In genomic region chr10:43605850-43606322, GRCh38 we compare ENCODE assay signal across 8 cellular contexts. TPM values are rescaled to one million over a fixed set of nuclear protein-coding genes. Genes with fewer than 3 reads are reported as not detected.
DNase-seq lines count a peak whose midpoint lies in the region; ATAC-seq, FAIRE-seq and TF ChIP-seq lines count a peak whose summit lies in the region.

No MANE protein-coding gene starts in this region.

- H2AFZ ChIP-seq in astrocyte (ENCODE audit: low read depth, low read length), result peak overlapping the region; percentile 91

- no peak for FAIRE-seq in astrocyte (lab: Jason Lieb, UNC)

- TF ChIP-seq CTCF in GM12865 (IDR thresholded peaks at IDR 0.05; ENCODE audit: insufficient read depth, low read depth, low read length, missing control alignments), result no peak
- TF ChIP-seq CTCF in astrocyte (IDR thresholded peaks at IDR 0.05; ENCODE audit: insufficient read depth, low read depth, low read length), result no peak
- no peak for TF ChIP-seq CTCF in GM20000 (IDR thresholded peaks at IDR 0.05; ENCODE audit: extremely low read depth, missing control alignments)

- H3K79me2 ChIP-seq in astrocyte (ENCODE audit: insufficient read depth, low read length), result no peaks in the 10 kb centered on the region

- peak overlapping the region; percentile 84 for H3K4me2 ChIP-seq in astrocyte (ENCODE audit: low read length)

- no peak overlapping the region for H3K9ac ChIP-seq in astrocyte (ENCODE audit: low read length)

- H3K27ac ChIP-seq in astrocyte (ENCODE audit: low read depth, low read length) (no peak overlapping the region), mesodermal cell (ENCODE audit: low read depth, low read length, severe bottlenecking) (no peak overlapping the region)

- H3K36me3 ChIP-seq in astrocyte (ENCODE audit: insufficient read depth, low read length) (no peaks in the 10 kb centered on the region), mesodermal cell (ENCODE audit: control insufficient read depth, insufficient read depth, low read length) (peaks cover 13% of the 10 kb centered on the region)

- H3K27me3 ChIP-seq in astrocyte (ENCODE audit: insufficient read depth, low read length), result no peaks in the 10 kb centered on the region

- peak; percentile 24 for ATAC-seq in HG02885 (IDR thresholded peaks at IDR 0.05; ENCODE audit: poor library complexity, unreplicated experiment)

- peaks cover 11% of the 10 kb centered on the region for H3K4me1 Mint-ChIP-seq in astrocyte (ENCODE audit: low read depth, unreplicated experiment)

- H4K20me1 ChIP-seq in astrocyte (ENCODE audit: insufficient read depth, low read length), result no peaks in the 10 kb centered on the region

- H3K27ac Mint-ChIP-seq in astrocyte (ENCODE audit: unreplicated experiment), result no peak overlapping the region

- peaks cover 4% of the 10 kb centered on the region for H3K4me1 ChIP-seq in astrocyte (ENCODE audit: insufficient read depth, low read length)
- H3K4me1 ChIP-seq in mesodermal cell (ENCODE audit: control insufficient read depth, insufficient read depth, low read length, poor library complexity, severe bottlenecking), result peaks cover 3% of the 10 kb centered on the region

- peak overlapping the region; percentile 86 for H3K4me3 Mint-ChIP-seq in astrocyte (ENCODE audit: unreplicated experiment)

- H3K27me3 Mint-ChIP-seq in astrocyte (ENCODE audit: low read depth, unreplicated experiment), result peaks cover 15% of the 10 kb centered on the region

- peaks cover 15% of the 10 kb centered on the region for H3K36me3 Mint-ChIP-seq in astrocyte (ENCODE audit: low read depth, unreplicated experiment)

- peaks cover 18% of the 10 kb centered on the region for H3K9me3 Mint-ChIP-seq in astrocyte (ENCODE audit: unreplicated experiment)

- no peak for DNase-seq in GM12865 (ENCODE audit: low read depth)
- no peak for DNase-seq in astrocyte (ENCODE audit: low read depth)
- DNase-seq in NCI-H128 (lab: John Stamatoyannopoulos, UW; ENCODE audit: unreplicated experiment), result no peak
- no peak for DNase-seq in GM20000 (ENCODE audit: low spot score)
- DNase-seq in stimulated activated CD4-positive, alpha-beta T cell treated with anti-CD3 and anti-CD28 coated beads, Interleukin-15, amount 100 ng/mL, for 24 hours, result no peak
- DNase-seq in foreskin melanocyte, result no peak

- peak overlapping the region; percentile 67; the same call in 1 of the 2 replicates for H3K4me3 ChIP-seq in GM12865 (ENCODE audit: low read depth, low read length)
- H3K4me3 ChIP-seq in astrocyte (ENCODE audit: insufficient read depth, low read depth, low read length), result peak overlapping the region; percentile 58
- H3K4me3 ChIP-seq in mesodermal cell (ENCODE audit: extremely low read depth, insufficient read depth, low read length, poor library complexity, severe bottlenecking), result peak overlapping the region; percentile 64

- H3K9me3 ChIP-seq in astrocyte (ENCODE audit: insufficient read depth, low read depth, low read length), result no peaks in the 10 kb centered on the region
- no peaks in the 10 kb centered on the region for H3K9me3 ChIP-seq in mesodermal cell (ENCODE audit: control insufficient read depth, low read length)

- WGBS in mesodermal cell (ENCODE audit: insufficient coverage in 2 of 2), 2 experiments, result 68 to 73% methylated on average over 10 to 12 of the region's 12 CpGs

RNA-seq across cellular contexts. Expression of gene ZNF485, which starts 0.4 kb away (rescaled TPM):
- total RNA-seq in astrocyte, result 4.1 and 4.3 TPM in 2 replicates
- 2.2 TPM for polyA plus RNA-seq in mesodermal cell (2013, experiment 1 of 2)
- 1.4 TPM for polyA plus RNA-seq in mesodermal cell (2013, experiment 2 of 2)

RNA-seq across cellular contexts. Expression of gene ZNF239, which starts 31.5 kb away (rescaled TPM):
- total RNA-seq in astrocyte, result 5.3 and 5.7 TPM in 2 replicates
- polyA plus RNA-seq in mesodermal cell (2013, experiment 1 of 2), result 1.7 TPM
- 1.8 TPM for polyA plus RNA-seq in mesodermal cell (2013, experiment 2 of 2)

RNA-seq across cellular contexts. Expression of gene ZNF32, which starts 42.8 kb away (rescaled TPM):
- 19.2 and 19.7 TPM in 2 replicates for total RNA-seq in astrocyte
- polyA plus RNA-seq in mesodermal cell (2013, experiment 1 of 2), result 31.7 TPM
- 29.9 TPM for polyA plus RNA-seq in mesodermal cell (2013, experiment 2 of 2)
